9 cellular contexts compared by ENCODE assay signal in genomic region chrX:96182366-96182765, GRCh38.
A peak's percentile ranks its signal among the peaks of the same experiment; 100 is the strongest.
DNase-seq lines count a peak whose midpoint lies in the region; ATAC-seq and TF ChIP-seq lines count a peak whose summit lies in the region.
"Had no signal": no experiment of that assay in that cellular context is flagged by ENCODE, and none has a peak within 500 bp of the region (broad histone marks: within the 10 kb centered on the region; RNA-seq: fewer than 3 reads in every experiment).

No MANE protein-coding gene starts in this region.

- H3K4me1 Mint-ChIP-seq in activated CD8-positive, alpha-beta memory T cell treated with anti-CD3 and anti-CD28 coated beads, Interleukin-2, amount 10 ng/mL, durations not matched to agents 7 days and 5 days = no peaks in the 10 kb centered on the region

- no peaks in the 10 kb centered on the region for H3K36me3 ChIP-seq in PC-9 (ENCODE audit: low read depth)

- peak; percentile 61 for ATAC-seq in GM21717 (IDR thresholded peaks at IDR 0.05; ENCODE audit: unreplicated experiment)
- ATAC-seq in foreskin keratinocyte = peak; percentile 37
- no peak for ATAC-seq in activated CD8-positive, alpha-beta memory T cell treated with anti-CD3 and anti-CD28 coated beads, Interleukin-2, amount 10 ng/mL, durations not matched to agents 7 days and 5 days

- H3K9me3 Mint-ChIP-seq in activated CD8-positive, alpha-beta memory T cell treated with anti-CD3 and anti-CD28 coated beads, Interleukin-2, amount 10 ng/mL, durations not matched to agents 7 days and 5 days (ENCODE audit: low read depth) = peaks cover 3% of the 10 kb centered on the region

- no peak overlapping the region for H3K4me3 Mint-ChIP-seq in activated CD8-positive, alpha-beta memory T cell treated with anti-CD3 and anti-CD28 coated beads, Interleukin-2, amount 10 ng/mL, durations not matched to agents 7 days and 5 days

- no peak overlapping the region for H3K4me2 ChIP-seq in PC-9

- no peaks in the 10 kb centered on the region for H3K9me2 ChIP-seq in PC-9 (ENCODE audit: insufficient read depth)

- peak; percentile 1 for DNase-seq in AG04450 (ENCODE audit: low read depth, low spot score)
- peak; percentile 1 to 35 for DNase-seq in PC-9
- DNase-seq in foreskin keratinocyte = peak in 1 of 2 donors; percentile 13
- no peak for DNase-seq in occipital lobe (lab: John Stamatoyannopoulos, UW)
- DNase-seq in inferior parietal cortex (ENCODE audit: extremely low spot score) = no peak
- DNase-seq in activated CD8-positive, alpha-beta memory T cell treated with anti-CD3 and anti-CD28 coated beads, Interleukin-2, amount 50 U/mL, for 48 hours = no peak
- no peak for DNase-seq in activated CD8-positive, alpha-beta memory T cell treated with anti-CD3 and anti-CD28 coated beads, Interleukin-2, amount 10 ng/mL, durations not matched to agents 7 days and 5 days
- DNase-seq: NCI-H2171 treated with DMSO at 0.1 percent for 48 hours had no signal

- H3F3A ChIP-seq in PC-9 (ENCODE audit: insufficient read depth, low read depth) = no peaks in the 10 kb centered on the region

- POLR2A ChIA-PET in AG04450 (lab: Yijun Ruan, JAX) = no interaction called here
- POLR2A ChIA-PET in PC-9 (lab: Charles Lee; ENCODE audit: unreplicated experiment) = no interaction called here

- no peaks in the 10 kb centered on the region for H3K79me2 ChIP-seq in PC-9 (ENCODE audit: low read depth)

- H3K36me3 Mint-ChIP-seq in activated CD8-positive, alpha-beta memory T cell treated with anti-CD3 and anti-CD28 coated beads, Interleukin-2, amount 10 ng/mL, durations not matched to agents 7 days and 5 days = no peaks in the 10 kb centered on the region

- intact Hi-C loops in PC-9 (cut with micrococcal nuclease; ENCODE audit: unreplicated experiment) = no loop called here

- no peak overlapping the region for H3K27ac Mint-ChIP-seq in activated CD8-positive, alpha-beta memory T cell treated with anti-CD3 and anti-CD28 coated beads, Interleukin-2, amount 10 ng/mL, durations not matched to agents 7 days and 5 days

- H2AFZ ChIP-seq in PC-9 = no peak overlapping the region

- no TSS peak for BruUV-seq in PC-9 (replicated peaks; lab: Mats Ljungman, UMichigan)

- H3K27ac ChIP-seq in AG04450 (ENCODE audit: low read depth, low read length) = no peak overlapping the region
- H3K27ac ChIP-seq in PC-9 = no peak overlapping the region
- H3K27ac ChIP-seq in foreskin keratinocyte = no peak overlapping the region

- CTCF ChIA-PET in AG04450 (lab: Charles Lee) (interaction anchor here (0.5 to 2.2 kb wide), 9 partner anchors 12 to 420 kb away, joined by 3 to 17 read pairs (median 4); no protein-coding TSS in a partner anchor), PC-9 (lab: Charles Lee) (no interaction called here)
- CTCF ChIA-PET in activated CD8-positive, alpha-beta memory T cell treated with anti-CD3 and anti-CD28 coated beads, Interleukin-2, amount 10 ng/mL, durations not matched to agents 7 days and 5 days (lab: Charles Lee) = no interaction called here

- H4K20me1 ChIP-seq in PC-9 (ENCODE audit: insufficient read depth) = no peaks in the 10 kb centered on the region

- H3K27me3 ChIP-seq in AG04450 (ENCODE audit: control insufficient read depth, insufficient read depth, low read length) = no peaks in the 10 kb centered on the region
- no peaks in the 10 kb centered on the region for H3K27me3 ChIP-seq in PC-9 (ENCODE audit: insufficient read depth, low read depth)
- no peaks in the 10 kb centered on the region for H3K27me3 ChIP-seq in foreskin keratinocyte

- H3K4me1 ChIP-seq in PC-9 (replicated peaks; ENCODE audit: insufficient read depth) (no peaks in the 10 kb centered on the region), foreskin keratinocyte (no peaks in the 10 kb centered on the region)

- TF ChIP-seq CTCF in AG04450 (IDR thresholded peaks at IDR 0.05; ENCODE audit: low read depth, low read length) (peak; percentile 61), PC-9 (conservative IDR thresholded peaks at IDR 0.05) (peak; percentile 50), foreskin keratinocyte (conservative IDR thresholded peaks at IDR 0.05) (peak; percentile 53)

- H3K4me3 ChIP-seq in AG04450 (ENCODE audit: low read depth, low read length) = no peak overlapping the region
- no peak overlapping the region for H3K4me3 ChIP-seq in PC-9

- H3K27me3 Mint-ChIP-seq in activated CD8-positive, alpha-beta memory T cell treated with anti-CD3 and anti-CD28 coated beads, Interleukin-2, amount 10 ng/mL, durations not matched to agents 7 days and 5 days = no peaks in the 10 kb centered on the region

- H3K9me3 ChIP-seq in AG04450 (ENCODE audit: control insufficient read depth, insufficient read depth, low read length) (no peaks in the 10 kb centered on the region), PC-9 (ENCODE audit: insufficient read depth, low read depth) (no peaks in the 10 kb centered on the region)

Comparison
In these comparisons a context has a peak if more than half of its experiments do, and no peak if none do; other contexts are left out.
1. DNase-seq: peak in AG04450 (single experiment) and PC-9 (2 of 2); none in occipital lobe (single experiment), inferior parietal cortex (single experiment), activated CD8-positive, alpha-beta memory T cell treated with anti-CD3 and anti-CD28 coated beads, Interleukin-2, amount 50 U/mL, for 48 hours (single experiment) and activated CD8-positive, alpha-beta memory T cell treated with anti-CD3 and anti-CD28 coated beads, Interleukin-2, amount 10 ng/mL, durations not matched to agents 7 days and 5 days (single experiment).
2. Peak in every context shown above with its lines, with median percentiles within 50 percentile points of each other: CTCF ChIP-seq.